Comparison of ENCODE assay signal across 1 cellular context in genomic region chr17:40517286-40517662, GRCh38.
TF ChIP-seq lines count a peak whose summit lies in the region.

No MANE protein-coding gene starts in this region.

TF ChIP-seq in H1, 55 proteins besides CTCF, POLR2A, EP300 and RAD21:
- TF ChIP-seq KDM1A (IDR thresholded peaks at IDR 0.05; ENCODE audit: borderline replicate concordance, low read length) (peak; percentile 78; the same call in 1 of the 2 replicates), RXRA (IDR thresholded peaks at IDR 0.05; ENCODE audit: insufficient read depth, low read depth, low read length) (no peak), SIX5 (IDR thresholded peaks at IDR 0.05; ENCODE audit: low read depth, low read length) (no peak)
